11 cellular contexts compared by ENCODE assay signal in the genomic region with DNA sequence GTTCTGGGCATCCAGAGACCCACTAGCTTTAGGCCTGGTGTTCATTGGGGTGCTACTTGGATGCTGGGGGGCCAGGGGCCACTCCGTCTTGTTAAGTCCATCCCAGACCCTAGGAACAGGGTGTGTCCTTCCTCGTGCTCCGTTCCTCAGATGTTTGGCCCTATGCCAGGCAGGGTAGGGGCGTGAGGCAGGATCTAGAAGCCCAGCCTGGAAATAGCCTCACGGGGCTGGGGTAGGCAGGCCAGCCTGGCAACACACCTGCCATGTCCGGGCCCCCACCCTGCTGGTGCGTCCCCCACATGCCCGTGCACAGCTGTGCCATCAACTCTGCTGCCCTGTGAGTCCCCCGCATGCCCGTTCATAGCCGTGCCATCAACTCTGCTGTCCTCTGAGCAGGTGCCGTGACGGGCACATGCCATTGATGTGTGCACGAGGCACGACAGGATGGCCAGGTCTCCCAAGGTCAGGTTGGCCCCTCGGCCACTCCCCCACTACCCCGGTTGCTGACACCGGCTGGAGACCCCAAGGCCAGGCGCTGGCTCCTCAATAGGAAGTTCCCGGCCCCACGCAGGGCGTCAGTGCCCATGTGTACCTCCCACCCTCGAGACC. TPM values are rescaled to one million over a fixed set of nuclear protein-coding genes. Genes with fewer than 3 reads are reported as not detected.
A peak's percentile ranks its signal among the peaks of the same experiment; 100 is the strongest.
DNase-seq lines count a peak whose midpoint lies in the region; ATAC-seq and TF ChIP-seq lines count a peak whose summit lies in the region.
"Had no signal": no experiment of that assay in that cellular context is flagged by ENCODE, and none has a peak within 500 bp of the region (broad histone marks: within the 10 kb centered on the region; RNA-seq: fewer than 3 reads in every experiment).

No MANE protein-coding gene starts in this region.

- intact Hi-C loops in left colon (cut with DNase I, micrococcal nuclease) = no loop called here

- DNase-seq in NCI-H2171 treated with DMSO at 0.1 percent for 48 hours (lab: John Stamatoyannopoulos, UW) (peak; percentile 38), NCI-H2171 (lab: John Stamatoyannopoulos, UW) (no peak), WERI-Rb-1 (no peak), left colon (no peak), NOMO-1 treated with dmso at 0.1 percent for 144 hours (lab: John Stamatoyannopoulos, UW; ENCODE audit: unreplicated experiment) (no peak)
- no peak for DNase-seq in activated CD8-positive, alpha-beta memory T cell treated with anti-CD3 and anti-CD28 coated beads, Interleukin-2, amount 50 U/mL, for 48 hours
- DNase-seq: ACHN; activated CD4-positive, CD25-positive, alpha-beta regulatory T cell treated with anti-CD3 and anti-CD28 coated beads, Interleukin-2, amount 50 U/mL, for 72 hours had no signal

- no peaks in the 10 kb centered on the region for H3K27me3 ChIP-seq in WERI-Rb-1 (ENCODE audit: insufficient read depth, low read depth, severe bottlenecking)
- no peaks in the 10 kb centered on the region for H3K27me3 ChIP-seq in subcutaneous abdominal adipose tissue (ENCODE audit: control insufficient read depth in 5 of 5, insufficient read depth in 4 of 5, low read length in 5 of 5)

- peak overlapping the region in 2 of 5 donors; percentile 20 to 35 for H3K9ac ChIP-seq in subcutaneous abdominal adipose tissue (ENCODE audit: low read length in 5 of 5)

- TF ChIP-seq CTCF in WERI-Rb-1 (IDR thresholded peaks at IDR 0.05; ENCODE audit: low read depth, low read length) = no peak

- H3K9me3 ChIP-seq in WERI-Rb-1 (ENCODE audit: severe bottlenecking) = no peaks in the 10 kb centered on the region
- no peaks in the 10 kb centered on the region for H3K9me3 ChIP-seq in subcutaneous abdominal adipose tissue (ENCODE audit: control insufficient read depth in 5 of 5, low read length in 5 of 5)

- ATAC-seq in left colon (peak; percentile 14), GM21825 (IDR thresholded peaks at IDR 0.05; ENCODE audit: unreplicated experiment) (no peak)

- peak overlapping the region; percentile 3; the same call in 1 of the 2 replicates for H3K4me3 ChIP-seq in WERI-Rb-1 (ENCODE audit: low read depth, low read length)
- H3K4me3 ChIP-seq in subcutaneous abdominal adipose tissue (ENCODE audit: low read depth in 1 of 5, low read length in 5 of 5) = no peak overlapping the region
- H3K4me3 ChIP-seq: skin epidermis had no signal

- H3K27ac ChIP-seq in WERI-Rb-1 = peak overlapping the region; percentile 95
- H3K27ac ChIP-seq in subcutaneous abdominal adipose tissue (ENCODE audit: low read depth, low read length) = peak overlapping the region; percentile 46

- H3K4me1 ChIP-seq in subcutaneous abdominal adipose tissue (ENCODE audit: control insufficient read depth in 5 of 5, insufficient read depth in 5 of 5, low read length in 5 of 5) = peaks cover 0 to 61% (median 24%) of the 10 kb centered on the region in 5 donors

- peaks cover 62% of the 10 kb centered on the region for H3K36me3 ChIP-seq in WERI-Rb-1
- peaks cover 0 to 65% (median 55%) of the 10 kb centered on the region in 5 donors for H3K36me3 ChIP-seq in subcutaneous abdominal adipose tissue (ENCODE audit: control insufficient read depth in 5 of 5, insufficient read depth in 5 of 5, low read length in 5 of 5)

RNA-seq across cellular contexts. Expression of a gene that starts 36.8 kb away (rescaled TPM):
- total RNA-seq in left colon = 1 to 10 TPM; 3.2 to 5.1 TPM

RNA-seq across cellular contexts. Expression of a gene that starts 38.8 kb away (rescaled TPM):
- total RNA-seq in left colon = 100 to 1,000 TPM in 1 of 2 donors, 10 to 100 TPM in 1; 94.7 to 110 TPM
